Comparison of ENCODE assay signal across 1 cellular context in the genomic region with DNA sequence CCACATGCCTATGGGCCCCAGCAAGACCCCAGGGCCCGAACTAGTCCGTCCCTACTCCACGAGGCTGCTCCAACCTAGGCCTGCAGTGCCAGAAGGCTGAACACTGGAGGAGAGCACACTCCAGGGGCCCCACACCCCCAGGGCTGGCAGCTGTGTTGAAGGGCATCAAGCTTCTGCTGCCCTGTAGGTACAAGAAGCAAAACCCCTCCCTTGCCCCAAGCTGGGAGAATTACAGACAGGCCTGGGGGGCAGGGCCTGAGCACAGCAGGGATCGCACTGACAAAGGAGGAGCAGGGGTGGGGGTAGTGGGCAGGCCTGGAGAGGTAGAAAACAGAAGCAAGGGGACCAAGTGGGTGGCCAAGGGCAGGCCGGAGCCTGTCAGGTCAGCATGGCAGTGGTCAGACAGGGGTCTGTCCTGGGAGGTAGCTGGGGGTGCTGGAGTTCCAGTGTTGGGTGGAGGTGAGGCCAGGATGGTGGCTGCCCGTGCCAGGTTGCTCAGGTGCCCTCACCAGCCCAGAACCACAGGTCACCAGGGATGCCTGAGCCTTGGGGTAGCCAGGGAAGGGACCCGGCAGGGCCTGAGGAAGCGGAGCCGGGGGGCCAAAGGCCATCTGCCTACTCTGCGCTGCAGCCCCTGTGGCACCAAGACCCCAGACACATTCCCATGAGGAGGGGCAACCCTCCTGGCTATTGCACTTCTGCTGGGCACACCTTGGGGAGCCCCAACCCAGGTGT.
TF ChIP-seq lines count a peak whose summit lies in the region.

No MANE protein-coding gene starts in this region.

TF ChIP-seq in K562, 482 proteins besides CTCF, POLR2A, EP300 and RAD21:
- TF ChIP-seq POLR2G (IDR thresholded peaks at IDR 0.05; ENCODE audit: low read depth, low read length), result peak; percentile 48
- TF ChIP-seq RBFOX2 (IDR thresholded peaks at IDR 0.05; ENCODE audit: low read depth, low read length), result peak; percentile 35
- no peak for TF ChIP-seq CHD1 (IDR thresholded peaks at IDR 0.05; ENCODE audit: low read length)
